ENCODE assay signal across 11 cellular contexts in the genomic region with DNA sequence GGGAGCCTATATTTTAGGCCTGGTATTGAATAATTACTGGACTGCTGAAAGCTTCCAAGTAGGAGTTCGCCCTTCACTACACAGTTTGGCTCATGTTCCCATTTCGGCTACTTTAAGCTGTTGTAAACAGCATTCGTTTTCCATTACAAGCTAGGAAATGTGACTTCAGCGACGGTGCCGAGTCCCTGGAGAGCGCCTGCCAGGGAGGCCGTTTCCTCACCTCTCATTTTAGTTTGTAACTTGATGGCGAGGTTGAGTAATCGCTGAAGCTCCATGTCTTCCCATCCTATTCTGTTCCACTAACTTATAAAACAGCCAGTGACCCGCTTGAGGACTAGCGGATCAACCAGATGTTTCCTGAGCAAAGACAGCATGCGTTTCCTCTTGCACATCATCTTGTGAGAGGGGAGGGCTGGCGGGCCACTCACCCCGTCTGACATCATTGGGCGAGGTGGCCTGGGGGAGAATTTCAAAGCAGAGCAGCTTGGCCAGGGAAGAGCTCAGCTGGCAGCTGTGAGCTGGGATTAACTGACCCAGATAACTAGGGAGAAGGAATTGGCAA. TPM values are rescaled to one million over a fixed set of nuclear protein-coding genes. Genes with fewer than 3 reads are reported as not detected.
DNase-seq lines count a peak whose midpoint lies in the region; ATAC-seq, FAIRE-seq and TF ChIP-seq lines count a peak whose summit lies in the region.
"Had no signal": no experiment of that assay in that cellular context is flagged by ENCODE, and none has a peak within 500 bp of the region (broad histone marks: within the 10 kb centered on the region; RNA-seq: fewer than 3 reads in every experiment).

No MANE protein-coding gene starts in this region.

- no peak for FAIRE-seq in kidney (lab: Jason Lieb, UNC)
- FAIRE-seq: bronchial epithelial cell had no signal

- no peaks in the 10 kb centered on the region for H3K27me3 ChIP-seq in uterus

- intact Hi-C loops in kidney (cut with DNase I), result no loop called here
- intact Hi-C loops in uterus (cut with DNase I; ENCODE audit: low total_unique reads), result no loop called here

- no peak for TF ChIP-seq CTCF in coronary artery (IDR thresholded peaks at IDR 0.05)
- TF ChIP-seq CTCF in kidney (IDR thresholded peaks at IDR 0.05; ENCODE audit: borderline replicate concordance, extremely low read depth, insufficient read depth), result no peak
- no peak for TF ChIP-seq CTCF in uterus (IDR thresholded peaks at IDR 0.05)

- no peaks in the 10 kb centered on the region for H3K36me3 ChIP-seq in kidney (ENCODE audit: control insufficient read depth in 1 of 2, insufficient read depth in 2 of 2, low read length in 2 of 2)
- H3K36me3 ChIP-seq in uterus, result no peaks in the 10 kb centered on the region

- no peak for ATAC-seq in GM21825 (IDR thresholded peaks at IDR 0.05; ENCODE audit: unreplicated experiment)

- no peak overlapping the region for H3K4me3 ChIP-seq in coronary artery
- H3K4me3 ChIP-seq in kidney (ENCODE audit: low read length in 2 of 2), result no peak overlapping the region
- H3K4me3 ChIP-seq in uterus, result no peak overlapping the region

- no peaks in the 10 kb centered on the region for H3K9me3 ChIP-seq in kidney (ENCODE audit: control insufficient read depth in 1 of 2, low read length in 2 of 2)
- no peaks in the 10 kb centered on the region for H3K9me3 ChIP-seq in uterus

- H3K27ac ChIP-seq in coronary artery (peak overlapping the region in 1 of 2 donors; percentile 83), kidney (ENCODE audit: low read depth in 2 of 2, low read length in 2 of 2) (no peak overlapping the region), uterus (no peak overlapping the region)

- peak; percentile 53 for DNase-seq in NCI-H82 (lab: John Stamatoyannopoulos, UW)
- DNase-seq in NCI-H82 treated with DMSO at 0.1 percent for 48 hours (lab: John Stamatoyannopoulos, UW; ENCODE audit: unreplicated experiment), result no peak
- peak; percentile 83 for DNase-seq in coronary artery (ENCODE audit: low spot score)
- peak; percentile 75 for DNase-seq in kidney
- DNase-seq in uterus, result peak; percentile 47 to 53
- DNase-seq in activated gamma-delta T cell treated with Interleukin-2 at 50 U/mL for 16 hours, result no peak
- no peak for DNase-seq in NOMO-1 treated with DMSO at 0.1 percent for 48 hours (lab: John Stamatoyannopoulos, UW; ENCODE audit: unreplicated experiment)
- DNase-seq: ACHN, NCI-H1417 treated with DMSO at 0.1 percent for 48 hours had no signal

- no peak for TF ChIP-seq POLR2A in uterus (IDR thresholded peaks at IDR 0.05)

- no peaks in the 10 kb centered on the region for H3K4me1 ChIP-seq in kidney (ENCODE audit: control insufficient read depth in 1 of 2, insufficient read depth in 1 of 2, low read depth in 1 of 2, low read length in 2 of 2)
- no peaks in the 10 kb centered on the region for H3K4me1 ChIP-seq in uterus

- no peak overlapping the region for H3K9ac ChIP-seq in kidney (ENCODE audit: low read length in 2 of 2)

RNA-seq across cellular contexts. Expression of a gene that starts 32.9 kb away (rescaled TPM):
- total RNA-seq in kidney, result 18.7 TPM
- 39.2 TPM for polyA plus RNA-seq in kidney (ENCODE audit: insufficient read depth, low read depth, low replicate concordance)
- 10 to 100 TPM in 2 of 4 donors, 1 to 10 TPM in 2; 1.8 to 18.8 (median 10.9) TPM for total RNA-seq in uterus

Comparison
In these comparisons a context has a peak if more than half of its experiments do, and no peak if none do; other contexts are left out.
1. DNase-seq: peak in NCI-H82 (single experiment), coronary artery (single experiment), kidney (single experiment) and uterus (2 of 2); none in NCI-H82 treated with DMSO at 0.1 percent for 48 hours (single experiment), activated gamma-delta T cell treated with Interleukin-2 at 50 U/mL for 16 hours (single experiment) and NOMO-1 treated with DMSO at 0.1 percent for 48 hours (single experiment).